ENCODE assay signal across 8 cellular contexts in genomic region chr4:78056265-78057129, GRCh38. TPM values are rescaled to one million over a fixed set of nuclear protein-coding genes. Genes with fewer than 3 reads are reported as not detected.
DNase-seq lines count a peak whose midpoint lies in the region; ATAC-seq and TF ChIP-seq lines count a peak whose summit lies in the region.

No MANE protein-coding gene starts in this region.

- no peak for TF ChIP-seq CTCF in AG09319 (IDR thresholded peaks at IDR 0.05; ENCODE audit: low read depth, low read length)
- peak; percentile 33 for TF ChIP-seq CTCF in foreskin keratinocyte (conservative IDR thresholded peaks at IDR 0.05)
- no peak for TF ChIP-seq CTCF in nephron progenitor cell (IDR thresholded peaks at IDR 0.05)

- no peaks in the 10 kb centered on the region for H3K9me3 Mint-ChIP-seq in nephron progenitor cell

- no peaks in the 10 kb centered on the region for H3K36me3 Mint-ChIP-seq in nephron progenitor cell (ENCODE audit: low read depth)

- H3K27ac ChIP-seq in foreskin keratinocyte: no peak overlapping the region

- peaks cover under 1% of the 10 kb centered on the region for H3K4me1 ChIP-seq in foreskin keratinocyte

- peaks cover 41% of the 10 kb centered on the region for H3K4me1 Mint-ChIP-seq in nephron progenitor cell

- ATAC-seq in GM18517 (IDR thresholded peaks at IDR 0.05; ENCODE audit: unreplicated experiment) (peak; percentile 49), HG03135 (IDR thresholded peaks at IDR 0.05; ENCODE audit: unreplicated experiment) (peak; percentile 52), foreskin keratinocyte (peak; percentile 74), HG02970 (IDR thresholded peaks at IDR 0.05; ENCODE audit: low FRiP score, unreplicated experiment) (no peak)

- DNase-seq in AG09319 (ENCODE audit: extremely low read depth, low read depth) (peak; percentile 30), NCI-H2196 (lab: John Stamatoyannopoulos, UW; ENCODE audit: unreplicated experiment) (peak; percentile 94), foreskin keratinocyte (peak; percentile 86 to 91), nephron progenitor cell (peak; percentile 71)
- peak; percentile 40 to 51 for DNase-seq in activated T-cell treated with anti-CD3 and anti-CD28 coated beads, Interleukin-2, amount 50 U/mL, for 48 hours

- H3K27me3 ChIP-seq in foreskin keratinocyte: no peaks in the 10 kb centered on the region

- H3K27ac Mint-ChIP-seq in nephron progenitor cell: peak overlapping the region; percentile 91

- no peaks in the 10 kb centered on the region for H3K27me3 Mint-ChIP-seq in nephron progenitor cell (ENCODE audit: low read depth, poor library complexity)

- peak overlapping the region; percentile 98 for H3K4me3 Mint-ChIP-seq in nephron progenitor cell

RNA-seq across cellular contexts. Expression of gene FRAS1, which starts 0.6 kb away (rescaled TPM):
- total RNA-seq in foreskin keratinocyte: 7.1 and 7.9 TPM in 2 replicates
- 1.3 TPM in 2 replicates for polyA plus RNA-seq in foreskin keratinocyte

Comparison
In these comparisons a context has a peak if more than half of its experiments do, and no peak if none do; other contexts are left out.
1. DNase-seq: peak in every context shown above with its lines; median percentile 94 in NCI-H2196; 88 in foreskin keratinocyte; 71 in nephron progenitor cell; 46 in activated T-cell treated with anti-CD3 and anti-CD28 coated beads, Interleukin-2, amount 50 U/mL, for 48 hours; 30 in AG09319.